Comparison of ENCODE assay signal across 2 cellular contexts in genomic region chr17:8003594-8004181, GRCh38.
TF ChIP-seq lines count a peak whose summit lies in the region.

No MANE protein-coding gene starts in this region.

TF ChIP-seq in GM23338, 12 proteins besides CTCF, POLR2A, EP300 and RAD21 (continued from another document):
- TF ChIP-seq ZNF462 (CRISPR knock-in tag; IDR thresholded peaks at IDR 0.05) = no peak

TF ChIP-seq in WTC11, 78 proteins besides CTCF, POLR2A, EP300 and RAD21 (continued from another document):
- TF ChIP-seq STAT6 (CRISPR knock-in tag; conservative IDR thresholded peaks at IDR 0.05; ENCODE audit: low read depth) (no peak), RORB (CRISPR knock-in tag; IDR thresholded peaks at IDR 0.05) (no peak), EMX1 (CRISPR knock-in tag; IDR thresholded peaks at IDR 0.05) (no peak), ATF3 (CRISPR knock-in tag; conservative IDR thresholded peaks at IDR 0.05) (no peak), E2F5 (CRISPR knock-in tag; IDR thresholded peaks at IDR 0.05) (no peak), TP53 (CRISPR knock-in tag; IDR thresholded peaks at IDR 0.05) (no peak), ZBTB21 (CRISPR knock-in tag; IDR thresholded peaks at IDR 0.05; ENCODE audit: borderline replicate concordance) (0 out of 2 replicates have a peak, but pooled peaks have one; percentile 59), TEAD1 (CRISPR knock-in tag; IDR thresholded peaks at IDR 0.05) (no peak), CBFB (CRISPR knock-in tag; IDR thresholded peaks at IDR 0.05; ENCODE audit: low read depth) (no peak), ZSCAN18 (CRISPR knock-in tag; IDR thresholded peaks at IDR 0.05) (no peak), PRDM15 (CRISPR knock-in tag; IDR thresholded peaks at IDR 0.05) (peak; percentile 72), ZNF671 (CRISPR knock-in tag; IDR thresholded peaks at IDR 0.05) (no peak), HMGXB4 (CRISPR knock-in tag; IDR thresholded peaks at IDR 0.05) (0 out of 2 replicates have a peak, but pooled peaks have one; percentile 14), JAZF1 (CRISPR knock-in tag; IDR thresholded peaks at IDR 0.05) (no peak)
TF ChIP-seq in WTC11: peak in this region for 3.
